Comparison of ENCODE assay signal across 9 cellular contexts in genomic region chr6:52049252-52050050, GRCh38. TPM values are rescaled to one million over a fixed set of nuclear protein-coding genes. Genes with fewer than 3 reads are reported as not detected.
DNase-seq lines count a peak whose midpoint lies in the region; ATAC-seq, FAIRE-seq and TF ChIP-seq lines count a peak whose summit lies in the region.
"Had no signal": no experiment of that assay in that cellular context is flagged by ENCODE, and none has a peak within 500 bp of the region (broad histone marks: within the 10 kb centered on the region; RNA-seq: fewer than 3 reads in every experiment).

No MANE protein-coding gene starts in this region.

- 49 to 55% methylated on average over 3 of the region's 3 CpGs for WGBS in sigmoid colon, 2 donors

- peaks cover 0 to 13% (median 9%) of the 10 kb centered on the region in 4 donors for H3K4me1 ChIP-seq in sigmoid colon

- ATAC-seq in HG02763 (IDR thresholded peaks at IDR 0.05; ENCODE audit: unreplicated experiment): no peak
- ATAC-seq in HG02973 (IDR thresholded peaks at IDR 0.05; ENCODE audit: unreplicated experiment): no peak

- H3K4me3 ChIP-seq in Jurkat, Clone E6-1 (ENCODE audit: low read length): no peak overlapping the region
- no peak overlapping the region for H3K4me3 ChIP-seq in sigmoid colon

- peak; percentile 82 for FAIRE-seq in GM18507 (lab: Jason Lieb, UNC)

- intact Hi-C loops in sigmoid colon (cut with DNase I): loop anchor here (2.0 kb wide), 1 partner anchor 1233 kb away; no protein-coding TSS in a partner anchor

- no peaks in the 10 kb centered on the region for H3K9me3 ChIP-seq in sigmoid colon

- TF ChIP-seq CTCF in sigmoid colon (IDR thresholded peaks at IDR 0.05): peak; percentile 33 to 64 (median 39)

- H3K27me3 ChIP-seq in sigmoid colon: no peaks in the 10 kb centered on the region

- no peak overlapping the region for H3K27ac ChIP-seq in sigmoid colon

- DNase-seq in Ammon's horn (ENCODE audit: low spot score) (peak; percentile 49), GM18507 (ENCODE audit: extremely low spot score, insufficient read length, low read depth) (no peak), SK-N-DZ (ENCODE audit: low spot score) (peak; percentile 56), fibroblast of the conjunctiva (ENCODE audit: low read depth) (peak; percentile 12), sigmoid colon (no peak)
- DNase-seq in Jurkat, Clone E6-1 (ENCODE audit: low read depth, low spot score): peak; percentile 46

- no peak for TF ChIP-seq EP300 in sigmoid colon (IDR thresholded peaks at IDR 0.05)

- no peak for TF ChIP-seq POLR2A in sigmoid colon (IDR thresholded peaks at IDR 0.05)

- no peaks in the 10 kb centered on the region for H3K36me3 ChIP-seq in sigmoid colon

RNA-seq across cellular contexts. Expression of gene PKHD1, which starts 38.0 kb away (rescaled TPM):
- not detected for polyA plus RNA-seq in Jurkat, Clone E6-1 (2012; ENCODE audit: insufficient read depth, insufficient read length)
- not detected in 2 replicates for polyA plus RNA-seq in SK-N-DZ (2014; cell fraction: cytosol; rRNA removed)
- polyA plus RNA-seq in SK-N-DZ (2014; cell fraction: nucleus; rRNA removed): not detected in 2 replicates
- total RNA-seq in sigmoid colon: under 1 TPM; under 0.01 to 0.66 (median under 0.01) TPM
- polyA plus RNA-seq in sigmoid colon: under 1 TPM in 1 of 3 donors, not detected in 2; 0.03 TPM
- polyA plus RNA-seq: IgD-negative memory B cell had no signal

Comparison
In these comparisons a context has a peak if more than half of its experiments do, and no peak if none do; other contexts are left out.
1. DNase-seq: peak in Ammon's horn (single experiment), Jurkat, Clone E6-1 (single experiment), SK-N-DZ (single experiment) and fibroblast of the conjunctiva (single experiment); none in GM18507 (single experiment) and sigmoid colon (single experiment).